Comparison of ENCODE assay signal across 7 cellular contexts in the genomic region with DNA sequence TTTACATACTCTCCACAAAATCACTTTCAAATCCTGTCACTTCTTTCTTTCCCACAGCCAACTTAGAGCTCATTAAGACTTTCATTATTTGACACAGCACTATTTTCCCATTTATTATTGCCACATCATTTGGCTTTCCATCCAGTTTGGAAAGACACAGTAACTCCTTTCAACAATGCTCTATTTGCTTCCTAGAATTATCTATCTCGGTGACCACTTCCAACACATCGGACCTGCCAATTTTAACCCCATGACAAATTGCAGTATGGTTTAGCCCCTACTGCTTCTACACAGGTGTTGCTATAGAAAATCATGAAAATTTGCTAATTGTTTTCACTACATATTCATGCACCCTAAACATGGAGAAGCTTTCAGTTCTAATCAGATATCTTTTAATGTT.
"Had no signal": no experiment of that assay in that cellular context is flagged by ENCODE, and none has a peak within 500 bp of the region (broad histone marks: within the 10 kb centered on the region; RNA-seq: fewer than 3 reads in every experiment).

No MANE protein-coding gene starts in this region.

- H3K9me3 ChIP-seq: HAP-1 had no signal

- ATAC-seq: GM23338, HCT116, HepG2 had no signal

- H3K27ac ChIP-seq: HL-60 had no signal

- H3K36me3 ChIP-seq: HAP-1 had no signal

- DNase-seq: H7, HFFc6 had no signal

- H3K4me1 ChIP-seq: HAP-1 had no signal

- H3K4me3 ChIP-seq: GM23338, HAP-1 had no signal
